8 cellular contexts compared by ENCODE assay signal in genomic region chr12:79373896-79374499, GRCh38.
DNase-seq lines count a peak whose midpoint lies in the region; ATAC-seq lines count a peak whose summit lies in the region.

No MANE protein-coding gene starts in this region.

- no peak overlapping the region for H3K4me3 ChIP-seq in aorta (ENCODE audit: low read length in 2 of 2)

- 59% methylated on average over 5 of the region's 5 CpGs for WGBS in aorta, 2 donors

- intact Hi-C loops in aorta (cut with DNase I), result no loop called here

- no peak overlapping the region for H3K27ac ChIP-seq in aorta (ENCODE audit: low read depth in 1 of 2, low read length in 2 of 2)

- no peaks in the 10 kb centered on the region for H3K4me1 ChIP-seq in aorta (ENCODE audit: control insufficient read depth in 1 of 2, insufficient read depth in 2 of 2, low read length in 2 of 2)

- no peaks in the 10 kb centered on the region for H3K9me3 ChIP-seq in aorta (ENCODE audit: control insufficient read depth, low read length)

- H3K36me3 ChIP-seq in aorta (ENCODE audit: control insufficient read depth in 1 of 2, insufficient read depth in 2 of 2, low read length in 1 of 2), result no peaks in the 10 kb centered on the region

- DNase-seq in NCI-H1694 (lab: John Stamatoyannopoulos, UW) (peak; percentile 36), NCI-H1694 treated with DMSO at 0.1 percent for 48 hours (lab: John Stamatoyannopoulos, UW) (no peak), SHP77 treated with DMSO at 0.1 percent for 48 hours (lab: John Stamatoyannopoulos, UW) (peak; percentile 11), fibroblast of peridontal ligament (ENCODE audit: extremely low read depth) (peak; percentile 45), stromal cell of bone marrow (ENCODE audit: low read depth) (peak; percentile 6), aorta (no peak)

- ATAC-seq in GM19351 (IDR thresholded peaks at IDR 0.05; ENCODE audit: unreplicated experiment) (peak; percentile 86), HG03442 (IDR thresholded peaks at IDR 0.05; ENCODE audit: unreplicated experiment) (peak; percentile 84), aorta (ENCODE audit: low FRiP score) (no peak)

- no peaks in the 10 kb centered on the region for H3K27me3 ChIP-seq in aorta (ENCODE audit: control insufficient read depth in 1 of 2, insufficient read depth in 2 of 2, low read length in 1 of 2)

Comparison
In these comparisons a context has a peak if more than half of its experiments do, and no peak if none do; other contexts are left out.
1. DNase-seq: peak in NCI-H1694 (single experiment), SHP77 treated with DMSO at 0.1 percent for 48 hours (single experiment), fibroblast of peridontal ligament (single experiment) and stromal cell of bone marrow (single experiment); none in NCI-H1694 treated with DMSO at 0.1 percent for 48 hours (single experiment) and aorta (0 of 2).